7 cellular contexts compared by ENCODE assay signal in genomic region chr15:75673426-75674247, GRCh38. TPM values are rescaled to one million over a fixed set of nuclear protein-coding genes. Genes with fewer than 3 reads are reported as not detected.
A peak's percentile ranks its signal among the peaks of the same experiment; 100 is the strongest.
DNase-seq lines count a peak whose midpoint lies in the region; ATAC-seq and TF ChIP-seq lines count a peak whose summit lies in the region.

No MANE protein-coding gene starts in this region.

- H3K36me3 ChIP-seq in PC-9 (ENCODE audit: low read depth), result no peaks in the 10 kb centered on the region
- H3K36me3 ChIP-seq in mucosa of rectum (ENCODE audit: control insufficient read depth in 2 of 2, insufficient read depth in 2 of 2, low read length in 2 of 2), result no peaks in the 10 kb centered on the region
- H3K36me3 ChIP-seq in urinary bladder (ENCODE audit: insufficient read depth), result no peaks in the 10 kb centered on the region

- H3K9me2 ChIP-seq in PC-9 (ENCODE audit: insufficient read depth), result no peaks in the 10 kb centered on the region

- TF ChIP-seq CTCF in PC-9 (conservative IDR thresholded peaks at IDR 0.05) (no peak), GM13976 (IDR thresholded peaks at IDR 0.05; ENCODE audit: borderline replicate concordance, control extremely low read depth, extremely low read depth, insufficient read depth, missing control alignments) (no peak)

- CTCF ChIA-PET in PC-9 (lab: Charles Lee), result interaction anchor here (1.3 to 1.7 kb wide), 3 partner anchors 13 to 306 kb away, joined by 4 to 6 read pairs (median 5); partner anchors contain the start of gene SNX33

- H3F3A ChIP-seq in PC-9 (ENCODE audit: insufficient read depth, low read depth), result peaks cover 49% of the 10 kb centered on the region

- in situ Hi-C loops in GM13976 (cut with MboI; ENCODE audit: low sequenced_read_pairs, unreplicated experiment), result no loop called here

- H3K9me3 ChIP-seq in PC-9 (ENCODE audit: insufficient read depth, low read depth), result no peaks in the 10 kb centered on the region
- H3K9me3 ChIP-seq in mucosa of rectum (ENCODE audit: control insufficient read depth in 2 of 2, low read length in 2 of 2), result no peaks in the 10 kb centered on the region

- intact Hi-C loops in PC-9 (cut with micrococcal nuclease; ENCODE audit: unreplicated experiment), result loop anchor here (2.0 kb wide), 1 partner anchor 33 kb away; the partner anchor contains the start of gene IMP3

- peaks cover 19% of the 10 kb centered on the region; the same call in 1 of the 2 replicates for H3K79me2 ChIP-seq in PC-9 (ENCODE audit: low read depth)

- H3K4me3 ChIP-seq in PC-9 (peak overlapping the region; percentile 32; the same call in 1 of the 2 replicates), mucosa of rectum (ENCODE audit: low read length in 2 of 2) (no peak overlapping the region), urinary bladder (ENCODE audit: low read depth, low read length) (no peak overlapping the region)

- DNase-seq in PC-9 (peak in 1 of 2 experiments; percentile 61), epidermal melanocyte (ENCODE audit: insufficient read length, low spot score) (peak; percentile 71), GM13976 (ENCODE audit: low spot score) (no peak), NCI-H82 (lab: John Stamatoyannopoulos, UW) (no peak)

- no TSS peak for BruUV-seq in PC-9 (replicated peaks; lab: Mats Ljungman, UMichigan)

- H4K20me1 ChIP-seq in PC-9 (ENCODE audit: insufficient read depth), result no peaks in the 10 kb centered on the region

- H3K4me1 ChIP-seq in PC-9 (replicated peaks; ENCODE audit: insufficient read depth) (peaks cover 63% of the 10 kb centered on the region), mucosa of rectum (ENCODE audit: control insufficient read depth in 2 of 2, insufficient read depth in 2 of 2, low read length in 2 of 2) (peaks cover 4 to 6% of the 10 kb centered on the region in 2 donors), urinary bladder (ENCODE audit: insufficient read depth) (no peaks in the 10 kb centered on the region)

- H3K27me3 ChIP-seq in PC-9 (ENCODE audit: insufficient read depth, low read depth) (no peaks in the 10 kb centered on the region), mucosa of rectum (ENCODE audit: control insufficient read depth in 2 of 2, insufficient read depth in 2 of 2, low read length in 2 of 2) (no peaks in the 10 kb centered on the region)

- no peak overlapping the region for H3K9ac ChIP-seq in mucosa of rectum (ENCODE audit: low read depth in 1 of 2, low read length in 2 of 2)

- ATAC-seq in GM21717 (IDR thresholded peaks at IDR 0.05; ENCODE audit: unreplicated experiment), result no peak

- peak overlapping the region; percentile 71 for H3K27ac ChIP-seq in PC-9
- H3K27ac ChIP-seq in mucosa of rectum (ENCODE audit: low read depth in 2 of 2, low read length in 2 of 2), result peak overlapping the region; percentile 33 to 56
- H3K27ac ChIP-seq in urinary bladder (ENCODE audit: low read depth), result peak overlapping the region; percentile 0

- peak overlapping the region; percentile 79 for H3K4me2 ChIP-seq in PC-9

- no peak overlapping the region; the same call in 1 of the 2 replicates for H2AFZ ChIP-seq in PC-9

- POLR2A ChIA-PET in PC-9 (lab: Charles Lee; ENCODE audit: unreplicated experiment), result interaction anchor here (0.5 to 1.4 kb wide), 4 partner anchors 12 to 79 kb away, joined by 4 to 13 read pairs (median 6); partner anchors contain the start of genes SNUPN and SNX33

- 48% methylated on average over 10 of the region's 10 CpGs for WGBS in urinary bladder

RNA-seq across cellular contexts. Expression of gene SNX33, which starts 25.9 kb away (rescaled TPM):
- total RNA-seq in PC-9 (2021) (27.8 and 27.9 TPM in 2 replicates), urinary bladder (11.1 TPM)
- 25.8 TPM for polyA plus RNA-seq in urinary bladder

RNA-seq across cellular contexts. Expression of gene IMP3, which starts 33.6 kb away (rescaled TPM):
- 45.4 and 53.0 TPM in 2 replicates for total RNA-seq in PC-9 (2021)
- 30.1 TPM for total RNA-seq in urinary bladder
- 62.5 TPM for polyA plus RNA-seq in urinary bladder

RNA-seq across cellular contexts. Expression of gene CSPG4, which starts 39.0 kb away (rescaled TPM):
- total RNA-seq in PC-9 (2021) (2.4 and 2.6 TPM in 2 replicates), urinary bladder (30.6 TPM)
- polyA plus RNA-seq in urinary bladder, result 63.8 TPM

RNA-seq across cellular contexts. Expression of gene SNUPN, which starts 48.1 kb away (rescaled TPM):
- total RNA-seq in PC-9 (2021) (37.6 and 40.0 TPM in 2 replicates), urinary bladder (25.1 TPM)
- polyA plus RNA-seq in urinary bladder, result 23.6 TPM

Comparison
In these comparisons a context has a peak if more than half of its experiments do, and no peak if none do; other contexts are left out.
1. H3K27ac ChIP-seq: peak in every context shown above with its lines; median percentile 71 in PC-9; 44 in mucosa of rectum; 0 in urinary bladder.